In genomic region chr5:160240350-160240749, GRCh38 we compare ENCODE assay signal across 8 cellular contexts.
"Had no signal": no experiment of that assay in that cellular context is flagged by ENCODE, and none has a peak within 500 bp of the region (broad histone marks: within the 10 kb centered on the region; RNA-seq: fewer than 3 reads in every experiment).

No MANE protein-coding gene starts in this region.

- H3K36me3 ChIP-seq: lower lobe of right lung, uterus had no signal

- H3K4me1 ChIP-seq: foreskin keratinocyte, lower lobe of right lung, uterus had no signal

- H3K4me3 ChIP-seq: lower lobe of right lung, uterus had no signal

- H3K27ac ChIP-seq: foreskin keratinocyte, lower lobe of right lung, uterus had no signal

- DNase-seq: activated naive CD4-positive, alpha-beta T cell; activated T-cell treated with anti-CD3 and anti-CD28 coated beads for 4 hours; anterior cingulate cortex; effector CD8-positive, alpha-beta T cell; foreskin keratinocyte; head of caudate nucleus; lower lobe of right lung; uterus had no signal

- H3K27me3 ChIP-seq: foreskin keratinocyte, uterus had no signal

- H3K9me3 ChIP-seq: lower lobe of right lung, uterus had no signal
